21 cellular contexts compared by ENCODE assay signal in the genomic region with DNA sequence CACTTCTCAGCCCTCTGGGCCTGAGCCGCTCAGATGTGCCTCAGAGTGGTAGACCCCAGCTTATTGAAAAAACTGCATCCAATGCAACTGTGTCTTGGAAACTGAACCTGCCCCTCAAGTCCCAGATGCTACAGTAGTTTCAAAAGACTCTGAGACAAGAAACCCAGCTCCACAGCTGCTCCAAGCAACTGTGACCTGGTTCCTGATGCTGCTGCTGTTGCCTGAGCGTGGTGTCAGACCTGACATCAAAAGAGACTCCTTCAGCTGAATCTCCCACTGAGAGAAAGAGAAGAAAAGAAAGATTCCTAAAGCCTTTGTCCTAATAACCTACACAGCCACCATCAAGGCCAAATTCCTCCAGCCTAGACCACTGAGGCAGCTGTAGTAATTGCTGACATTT.
DNase-seq lines count a peak whose midpoint lies in the region; ATAC-seq and TF ChIP-seq lines count a peak whose summit lies in the region.
"Had no signal": no experiment of that assay in that cellular context is flagged by ENCODE, and none has a peak within 500 bp of the region (broad histone marks: within the 10 kb centered on the region; RNA-seq: fewer than 3 reads in every experiment).

No MANE protein-coding gene starts in this region.

- intact Hi-C loops in naive thymus-derived CD4-positive, alpha-beta T cell (cut with micrococcal nuclease) = no loop called here

- H3K4me3 ChIP-seq in endodermal cell (ENCODE audit: low read length) (no peak overlapping the region), neural progenitor cell (no peak overlapping the region)
- no peak overlapping the region for H3K4me3 ChIP-seq in naive thymus-derived CD4-positive, alpha-beta T cell (ENCODE audit: low read length)
- H3K4me3 ChIP-seq: BLaER1, GM12878 had no signal

- DNase-seq in NK-92 treated with Interleukin-12 subunit alpha and Interleukin-12 subunit beta, amount 100 ng/mL, for 24 hours (lab: John Stamatoyannopoulos, UW) = peak; percentile 63
- DNase-seq in NK-92 (lab: John Stamatoyannopoulos, UW; ENCODE audit: unreplicated experiment) (no peak), endodermal cell (peak; percentile 54), neural progenitor cell (ENCODE audit: low spot score) (no peak), foreskin keratinocyte (no peak)
- DNase-seq in naive thymus-derived CD4-positive, alpha-beta T cell = no peak
- DNase-seq: CD4-positive, CD25-positive, alpha-beta regulatory T cell; CD8-positive, alpha-beta T cell; DMS 273 treated with DMSO at 0.1 percent for 48 hours; DMS79; EL; GDM1; GOT3; HCEC 1CT had no signal

- H4K20me1 ChIP-seq in neural progenitor cell (ENCODE audit: low read depth) = no peaks in the 10 kb centered on the region
- H4K20me1 ChIP-seq: BLaER1 had no signal

- H3K9ac ChIP-seq in endodermal cell (ENCODE audit: extremely low read depth, low read length, poor library complexity, severe bottlenecking) (no peak overlapping the region), neural progenitor cell (no peak overlapping the region)
- H3K9ac ChIP-seq: BLaER1 had no signal

- H3K9me3 Mint-ChIP-seq in endodermal cell (no peaks in the 10 kb centered on the region), neural progenitor cell (no peaks in the 10 kb centered on the region)
- H3K9me3 Mint-ChIP-seq in stimulated activated memory B cell treated with anti-CD40 and anti-IgM and Interleukin-4, amounts not matched to agents 10 μg/mL and 1 μg/mL and 100 μg/mL, for 72 hours = peaks cover 3% of the 10 kb centered on the region
- peaks cover 0 to 4% (median 1%) of the 10 kb centered on the region in 11 donors for H3K9me3 Mint-ChIP-seq in naive thymus-derived CD4-positive, alpha-beta T cell

- H3K36me3 Mint-ChIP-seq in endodermal cell (ENCODE audit: low read depth) (no peaks in the 10 kb centered on the region), neural progenitor cell (no peaks in the 10 kb centered on the region)
- no peaks in the 10 kb centered on the region for H3K36me3 Mint-ChIP-seq in stimulated activated memory B cell treated with anti-CD40 and anti-IgM and Interleukin-4, amounts not matched to agents 10 μg/mL and 1 μg/mL and 100 μg/mL, for 72 hours
- H3K36me3 Mint-ChIP-seq in naive thymus-derived CD4-positive, alpha-beta T cell = no peaks in the 10 kb centered on the region
- H3K36me3 Mint-ChIP-seq: CD4-positive, CD25-positive, alpha-beta regulatory T cell; CD8-positive, alpha-beta T cell had no signal

- H3K27ac ChIP-seq in endodermal cell (ENCODE audit: low read depth, low read length) (no peak overlapping the region), neural progenitor cell (no peak overlapping the region), foreskin keratinocyte (no peak overlapping the region)
- no peak overlapping the region for H3K27ac ChIP-seq in naive thymus-derived CD4-positive, alpha-beta T cell (ENCODE audit: low read depth, low read length)
- H3K27ac ChIP-seq: 22Rv1, BLaER1, C4-2B had no signal

- POLR2A ChIA-PET in naive thymus-derived CD4-positive, alpha-beta T cell (lab: Charles Lee) = no interaction called here

- peaks cover 7% of the 10 kb centered on the region for H3K4me1 Mint-ChIP-seq in endodermal cell
- H3K4me1 Mint-ChIP-seq in neural progenitor cell = peaks cover 8% of the 10 kb centered on the region
- no peaks in the 10 kb centered on the region for H3K4me1 Mint-ChIP-seq in stimulated activated memory B cell treated with anti-CD40 and anti-IgM and Interleukin-4, amounts not matched to agents 10 μg/mL and 1 μg/mL and 100 μg/mL, for 72 hours
- no peaks in the 10 kb centered on the region for H3K4me1 Mint-ChIP-seq in naive thymus-derived CD4-positive, alpha-beta T cell
- H3K4me1 Mint-ChIP-seq: B cell; CD4-positive, CD25-positive, alpha-beta regulatory T cell had no signal

- H3K9me3 ChIP-seq in endodermal cell (ENCODE audit: control insufficient read depth, low read length) (no peaks in the 10 kb centered on the region), neural progenitor cell (ENCODE audit: low read depth) (no peaks in the 10 kb centered on the region)
- no peaks in the 10 kb centered on the region for H3K9me3 ChIP-seq in naive thymus-derived CD4-positive, alpha-beta T cell (ENCODE audit: control insufficient read depth in 2 of 3, low read length in 3 of 3)
- H3K9me3 ChIP-seq: BLaER1 had no signal

- H3K4me2 ChIP-seq in neural progenitor cell = no peak overlapping the region
- H3K4me2 ChIP-seq: BLaER1 had no signal

- H3K36me3 ChIP-seq in endodermal cell (ENCODE audit: control insufficient read depth, insufficient read depth, low read length) (no peaks in the 10 kb centered on the region), neural progenitor cell (no peaks in the 10 kb centered on the region)
- H3K36me3 ChIP-seq in naive thymus-derived CD4-positive, alpha-beta T cell (ENCODE audit: control insufficient read depth in 2 of 3, insufficient read depth in 3 of 3, low read length in 3 of 3) = no peaks in the 10 kb centered on the region
- H3K36me3 ChIP-seq: BLaER1 had no signal

- H3K4me3 Mint-ChIP-seq in endodermal cell (no peak overlapping the region), neural progenitor cell (no peak overlapping the region)
- H3K4me3 Mint-ChIP-seq in stimulated activated memory B cell treated with anti-CD40 and anti-IgM and Interleukin-4, amounts not matched to agents 10 μg/mL and 1 μg/mL and 100 μg/mL, for 72 hours = no peak overlapping the region
- no peak overlapping the region for H3K4me3 Mint-ChIP-seq in naive thymus-derived CD4-positive, alpha-beta T cell
- H3K4me3 Mint-ChIP-seq: B cell; CD4-positive, CD25-positive, alpha-beta regulatory T cell; CD8-positive, alpha-beta T cell had no signal

- H3K27me3 Mint-ChIP-seq in endodermal cell (ENCODE audit: insufficient read depth) = no peaks in the 10 kb centered on the region
- H3K27me3 Mint-ChIP-seq in neural progenitor cell (ENCODE audit: insufficient read depth, low read depth) = peaks cover 2% of the 10 kb centered on the region
- H3K27me3 Mint-ChIP-seq in stimulated activated memory B cell treated with anti-CD40 and anti-IgM and Interleukin-4, amounts not matched to agents 10 μg/mL and 1 μg/mL and 100 μg/mL, for 72 hours = no peaks in the 10 kb centered on the region
- H3K27me3 Mint-ChIP-seq in naive thymus-derived CD4-positive, alpha-beta T cell = no peaks in the 10 kb centered on the region
- H3K27me3 Mint-ChIP-seq: B cell; CD4-positive, CD25-positive, alpha-beta regulatory T cell had no signal

- CTCF ChIA-PET in naive thymus-derived CD4-positive, alpha-beta T cell (lab: Charles Lee) = no interaction called here

- no peaks in the 10 kb centered on the region for H3F3A ChIP-seq in neural progenitor cell (ENCODE audit: low read depth)

- peak; percentile 16 for ATAC-seq in stimulated activated memory B cell treated with anti-CD40 and anti-IgM and Interleukin-4, amounts not matched to agents 10 μg/mL and 1 μg/mL and 100 μg/mL, for 72 hours
- ATAC-seq in foreskin keratinocyte (no peak), HG03520 (IDR thresholded peaks at IDR 0.05; ENCODE audit: unreplicated experiment) (no peak)
- ATAC-seq in naive thymus-derived CD4-positive, alpha-beta T cell = no peak
- ATAC-seq: CD8-positive, alpha-beta T cell; GM12878 had no signal

- no peak overlapping the region for H2AFZ ChIP-seq in neural progenitor cell (replicated peaks)

- no peak for TF ChIP-seq CTCF in endodermal cell (conservative IDR thresholded peaks at IDR 0.05)
- no peak for TF ChIP-seq CTCF in neural progenitor cell (IDR thresholded peaks at IDR 0.05)
- no peak for TF ChIP-seq CTCF in foreskin keratinocyte (conservative IDR thresholded peaks at IDR 0.05)

- H3K79me2 ChIP-seq in neural progenitor cell (ENCODE audit: low read depth) = no peaks in the 10 kb centered on the region

- H3K27ac Mint-ChIP-seq in endodermal cell (no peak overlapping the region), neural progenitor cell (peak overlapping the region; percentile 57)
- no peak overlapping the region for H3K27ac Mint-ChIP-seq in stimulated activated memory B cell treated with anti-CD40 and anti-IgM and Interleukin-4, amounts not matched to agents 10 μg/mL and 1 μg/mL and 100 μg/mL, for 72 hours
- H3K27ac Mint-ChIP-seq in naive thymus-derived CD4-positive, alpha-beta T cell = no peak overlapping the region
- H3K27ac Mint-ChIP-seq: B cell; CD4-positive, CD25-positive, alpha-beta regulatory T cell; CD8-positive, alpha-beta T cell had no signal

- 90% methylated on average over 2 of the region's 2 CpGs for WGBS in endodermal cell (ENCODE audit: insufficient coverage in 1 of 2, insufficient read length in 1 of 2), 2 experiments

- H3K27me3 ChIP-seq in endodermal cell (ENCODE audit: control insufficient read depth, insufficient read depth, low read length, poor library complexity, severe bottlenecking) (no peaks in the 10 kb centered on the region), neural progenitor cell (no peaks in the 10 kb centered on the region), foreskin keratinocyte (no peaks in the 10 kb centered on the region)
- H3K27me3 ChIP-seq in naive thymus-derived CD4-positive, alpha-beta T cell (ENCODE audit: control insufficient read depth in 2 of 2, insufficient read depth in 2 of 2, low read length in 2 of 2) = no peaks in the 10 kb centered on the region
- H3K27me3 ChIP-seq: BLaER1 had no signal

- H3K4me1 ChIP-seq in endodermal cell (ENCODE audit: control insufficient read depth, insufficient read depth, low read length) (no peaks in the 10 kb centered on the region), neural progenitor cell (peaks cover 13% of the 10 kb centered on the region), foreskin keratinocyte (no peaks in the 10 kb centered on the region)
- H3K4me1 ChIP-seq in naive thymus-derived CD4-positive, alpha-beta T cell (ENCODE audit: control insufficient read depth in 2 of 2, insufficient read depth in 2 of 2, low read length in 2 of 2) = no peaks in the 10 kb centered on the region
- H3K4me1 ChIP-seq: BLaER1 had no signal

Comparison
In these comparisons a context has a peak if more than half of its experiments do, and no peak if none do; other contexts are left out.
1. DNase-seq: peak in NK-92 treated with Interleukin-12 subunit alpha and Interleukin-12 subunit beta, amount 100 ng/mL, for 24 hours (single experiment) and endodermal cell (single experiment); none in NK-92 (single experiment), neural progenitor cell (single experiment), foreskin keratinocyte (0 of 2) and naive thymus-derived CD4-positive, alpha-beta T cell (0 of 9).